Comparison of ENCODE assay signal across 1 cellular context in the genomic region with DNA sequence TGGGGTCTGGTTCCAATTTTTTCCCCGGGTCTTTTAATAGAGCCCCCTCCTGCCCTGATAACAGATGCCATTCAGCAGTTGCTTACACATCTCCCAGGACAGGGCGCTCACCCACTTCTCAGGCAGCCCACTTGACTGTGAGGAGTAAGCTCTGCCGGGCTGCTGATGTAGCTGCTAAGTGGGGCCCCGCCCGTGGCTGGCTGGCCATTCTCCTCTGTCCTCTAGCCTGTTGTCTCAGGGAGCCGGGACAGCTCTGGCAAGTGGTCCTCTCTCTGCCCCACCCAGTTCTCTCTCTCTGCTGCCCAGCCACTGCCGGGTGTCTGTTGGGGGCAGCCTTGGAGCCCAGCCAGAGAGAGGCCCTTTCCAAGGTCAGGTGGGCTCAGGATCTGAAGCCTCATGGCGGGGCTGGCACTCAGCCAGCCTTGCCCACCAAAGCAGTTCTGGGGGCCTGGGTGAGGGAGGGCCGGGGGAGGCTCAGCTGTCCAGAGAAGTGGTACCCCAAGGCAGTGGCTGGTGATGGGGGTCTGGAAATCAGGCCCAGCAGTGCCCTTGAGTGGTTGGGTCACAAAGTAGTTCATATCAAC.
TF ChIP-seq lines count a peak whose summit lies in the region.

No MANE protein-coding gene starts in this region.

TF ChIP-seq in K562, 482 proteins besides CTCF, POLR2A, EP300 and RAD21:
- TF ChIP-seq ESRRA (IDR thresholded peaks at IDR 0.05; ENCODE audit: borderline replicate concordance, low read depth) = no peak
- TF ChIP-seq KAT7 (CRISPR knock-in tag; IDR thresholded peaks at IDR 0.05; ENCODE audit: borderline replicate concordance) = no peak
- no peak for TF ChIP-seq MAZ (CRISPR knock-in tag; conservative IDR thresholded peaks at IDR 0.05 in 1 of 2, IDR thresholded peaks at IDR 0.05 in 1 of 2)
- no peak for TF ChIP-seq SRSF1 (IDR thresholded peaks at IDR 0.05; ENCODE audit: low read depth, low read length)
- TF ChIP-seq, protein P1, sequence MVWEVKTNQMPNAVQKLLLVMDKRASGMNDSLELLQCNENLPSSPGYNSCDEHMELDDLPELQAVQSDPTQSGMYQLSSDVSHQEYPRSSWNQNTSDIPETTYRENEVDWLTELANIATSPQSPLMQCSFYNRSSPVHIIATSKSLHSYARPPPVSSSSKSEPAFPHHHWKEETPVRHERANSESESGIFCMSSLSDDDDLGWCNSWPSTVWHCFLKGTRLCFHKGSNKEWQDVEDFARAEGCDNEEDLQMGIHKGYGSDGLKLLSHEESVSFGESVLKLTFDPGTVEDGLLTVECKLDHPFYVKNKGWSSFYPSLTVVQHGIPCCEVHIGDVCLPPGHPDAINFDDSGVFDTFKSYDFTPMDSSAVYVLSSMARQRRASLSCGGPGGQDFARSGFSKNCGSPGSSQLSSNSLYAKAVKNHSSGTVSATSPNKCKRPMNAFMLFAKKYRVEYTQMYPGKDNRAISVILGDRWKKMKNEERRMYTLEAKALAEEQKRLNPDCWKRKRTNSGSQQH (CRISPR knock-in tag; IDR thresholded peaks at IDR 0.05) = no peak
- TF ChIP-seq NFE2L1 (tag; IDR thresholded peaks at IDR 0.05; ENCODE audit: borderline replicate concordance, low read depth) = no peak
- TF ChIP-seq XRCC5 (IDR thresholded peaks at IDR 0.05; ENCODE audit: low read depth, low read length) = no peak
- no peak for TF ChIP-seq ZNF696 (CRISPR knock-in tag; conservative IDR thresholded peaks at IDR 0.05)
- TF ChIP-seq NFIC (IDR thresholded peaks at IDR 0.05) = peak; percentile 67
